18 cellular contexts compared by ENCODE assay signal in the genomic region with DNA sequence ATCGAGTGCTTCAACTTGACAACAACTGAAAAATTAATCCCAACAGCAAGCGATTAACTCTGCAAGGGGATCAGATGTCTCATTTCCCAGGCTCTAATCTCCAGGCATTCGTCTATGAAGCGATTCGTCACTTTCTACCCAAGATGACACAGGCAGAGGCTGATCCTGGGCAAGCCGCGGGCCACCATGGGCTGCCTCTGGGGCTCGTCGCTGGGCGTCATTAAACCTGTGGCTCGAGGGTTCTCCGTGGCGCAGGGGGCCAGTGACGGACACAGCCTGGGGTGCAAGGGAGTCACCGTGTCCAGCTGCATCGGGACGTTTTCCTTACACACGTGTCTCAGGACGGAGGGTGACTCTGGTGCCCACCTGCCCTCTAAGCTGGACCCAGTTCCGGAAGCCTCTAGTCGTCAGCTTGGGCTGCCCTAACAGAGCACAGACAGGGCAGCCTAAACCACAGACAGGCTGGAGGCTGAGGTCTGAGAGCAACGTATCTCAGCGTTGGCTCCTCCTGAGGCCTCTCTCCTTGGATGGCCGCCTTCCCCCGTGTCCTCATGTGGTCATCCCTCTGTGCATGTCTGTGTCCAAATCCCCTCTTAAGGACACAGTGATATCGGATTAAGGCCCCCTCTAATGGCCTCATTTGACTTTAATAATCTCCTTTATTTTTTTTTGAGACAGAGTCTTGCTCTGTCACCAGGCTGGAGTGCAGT.
"Had no signal": no experiment of that assay in that cellular context is flagged by ENCODE, and none has a peak within 500 bp of the region (broad histone marks: within the 10 kb centered on the region; RNA-seq: fewer than 3 reads in every experiment).

No MANE protein-coding gene starts in this region.

- H3K36me3 Mint-ChIP-seq: activated naive CD8-positive, alpha-beta T cell; naive thymus-derived CD8-positive, alpha-beta T cell had no signal

- H3K36me3 ChIP-seq: pancreas, tibial nerve had no signal

- H3K27me3 ChIP-seq: hepatocyte, pancreas, tibial nerve had no signal

- DNase-seq: activated CD4-positive, alpha-beta T cell treated with anti-CD3 and anti-CD28 coated beads, Interleukin-2, amount 10 ng/mL, durations not matched to agents 7 days and 5 days; activated CD4-positive, CD25-positive, alpha-beta regulatory T cell; activated gamma-delta T cell treated with Interleukin-2 at 50 U/mL for 16 hours; amniotic stem cell; caudate nucleus; mesenchymal stem cell; naive thymus-derived CD8-positive, alpha-beta T cell; stimulated activated CD4-positive, alpha-beta T cell treated with anti-CD3 and anti-CD28 coated beads, Interleukin-15, amount 100 ng/mL, for 24 hours; stimulated activated CD4-positive, alpha-beta T cell treated with anti-CD3 and anti-CD28 coated beads, Interleukin-4, amount 100 ng/mL, for 1 hour; stimulated activated naive CD4-positive, alpha-beta T cell; substantia nigra had no signal

- H3K4me3 Mint-ChIP-seq: activated CD4-positive, alpha-beta T cell treated with anti-CD3 and anti-CD28 coated beads, Interleukin-2, amount 10 ng/mL, durations not matched to agents 7 days and 5 days; activated naive CD8-positive, alpha-beta T cell; naive thymus-derived CD8-positive, alpha-beta T cell had no signal

- FAIRE-seq: colon, keratinocyte, pancreas, TTC549 had no signal

- H3K27ac ChIP-seq: hepatocyte, pancreas, tibial nerve had no signal

- H3K79me2 ChIP-seq: hepatocyte had no signal

- H3K9me3 Mint-ChIP-seq: activated CD4-positive, alpha-beta T cell treated with anti-CD3 and anti-CD28 coated beads, Interleukin-2, amount 10 ng/mL, durations not matched to agents 7 days and 5 days; naive thymus-derived CD8-positive, alpha-beta T cell had no signal

- H3K4me2 ChIP-seq: hepatocyte had no signal

- H3K9me3 ChIP-seq: pancreas, tibial nerve had no signal

- H3K27me3 Mint-ChIP-seq: activated CD4-positive, alpha-beta T cell treated with anti-CD3 and anti-CD28 coated beads, Interleukin-2, amount 10 ng/mL, durations not matched to agents 7 days and 5 days; activated naive CD8-positive, alpha-beta T cell; naive thymus-derived CD8-positive, alpha-beta T cell had no signal

- H3K4me3 ChIP-seq: hepatocyte, pancreas, tibial nerve had no signal

- H3K4me1 Mint-ChIP-seq: activated CD4-positive, alpha-beta T cell treated with anti-CD3 and anti-CD28 coated beads, Interleukin-2, amount 10 ng/mL, durations not matched to agents 7 days and 5 days; naive thymus-derived CD8-positive, alpha-beta T cell had no signal

- H2AFZ ChIP-seq: hepatocyte had no signal

- H3K27ac Mint-ChIP-seq: activated CD4-positive, alpha-beta T cell treated with anti-CD3 and anti-CD28 coated beads, Interleukin-2, amount 10 ng/mL, durations not matched to agents 7 days and 5 days; activated naive CD8-positive, alpha-beta T cell; naive thymus-derived CD8-positive, alpha-beta T cell had no signal

- H3K4me1 ChIP-seq: pancreas, tibial nerve had no signal
